Comparison of ENCODE assay signal across 9 cellular contexts in the genomic region with DNA sequence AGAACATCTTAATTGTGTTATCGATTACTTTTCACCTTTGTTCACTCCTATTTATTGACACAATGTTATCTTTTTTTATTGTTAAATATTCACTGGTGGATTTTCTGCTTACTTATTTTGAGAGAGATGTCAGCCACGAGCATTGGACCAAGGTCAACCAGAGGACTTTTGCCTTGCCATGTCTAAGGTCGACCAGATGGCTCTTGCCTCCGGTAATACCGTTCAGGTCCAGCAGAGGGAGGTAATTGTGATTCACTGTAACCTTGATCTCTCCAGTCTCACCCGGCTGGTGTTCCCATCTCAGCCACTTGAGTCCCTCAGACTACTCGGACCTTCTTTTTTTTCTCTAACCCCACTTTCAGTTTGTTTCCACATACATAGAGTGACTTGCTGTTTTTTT.
DNase-seq lines count a peak whose midpoint lies in the region; ATAC-seq, FAIRE-seq and TF ChIP-seq lines count a peak whose summit lies in the region.
"Had no signal": no experiment of that assay in that cellular context is flagged by ENCODE, and none has a peak within 500 bp of the region (broad histone marks: within the 10 kb centered on the region; RNA-seq: fewer than 3 reads in every experiment).

No MANE protein-coding gene starts in this region.

- RAD21 ChIA-PET in GM12878 (lab: Charles Lee; ENCODE audit: unreplicated experiment), result no interaction called here

- DNase-seq in right atrium auricular region (ENCODE audit: low spot score) (peak; percentile 40), left cardiac atrium (no peak), MG63 (peak; percentile 17), GM12878 (ENCODE audit: low read depth, low spot score) (no peak), hypothalamus (lab: John Stamatoyannopoulos, UW) (no peak), NCI-H2081 (lab: John Stamatoyannopoulos, UW) (no peak)
- peak; percentile 67 for DNase-seq in stimulated activated CD8-positive, alpha-beta memory T cell treated with anti-CD3 and anti-CD28 coated beads, Interleukin-4, amount 100 ng/mL, for 48 hours

- TF ChIP-seq CTCF in right atrium auricular region (IDR thresholded peaks at IDR 0.05) (no peak), GM12878 (IDR thresholded peaks at IDR 0.05 in 2 of 3, conservative IDR thresholded peaks at IDR 0.05 in 1 of 3; ENCODE audit: control insufficient read depth in 2 of 3, extremely low read depth in 1 of 3, insufficient read depth in 1 of 3, low read depth in 3 of 3, low read length in 3 of 3) (peak in 2 of 3 experiments; percentile 24 to 27; a peak in 4 of 6 replicates)

- no peak overlapping the region for H3K4me3 ChIP-seq in right atrium auricular region
- H3K4me3 ChIP-seq in MG63, result no peak overlapping the region
- no peak overlapping the region for H3K4me3 ChIP-seq in GM12878

- H3K4me2 ChIP-seq in GM12878 (ENCODE audit: control insufficient read depth, insufficient read depth), result no peak overlapping the region

- intact Hi-C loops in left cardiac atrium (cut with DNase I) (no loop called here), GM12878 (cut with micrococcal nuclease; ENCODE audit: unreplicated experiment) (no loop called here)

- no peak overlapping the region for H3K9ac ChIP-seq in GM12878 (ENCODE audit: control insufficient read depth, insufficient read depth, low read length)

- POLR2A ChIA-PET in GM12878 (lab: Charles Lee), result no interaction called here

- no peak for ATAC-seq in left cardiac atrium
- ATAC-seq in GM12878, result peak; percentile 63
- ATAC-seq in GM21825 (IDR thresholded peaks at IDR 0.05; ENCODE audit: unreplicated experiment), result no peak

- H3K4me1 ChIP-seq in right atrium auricular region (no peaks in the 10 kb centered on the region), GM12878 (ENCODE audit: control insufficient read depth, insufficient read depth, low read length) (no peaks in the 10 kb centered on the region)

- no peak for TF ChIP-seq POLR2A in GM12878 (IDR thresholded peaks at IDR 0.05; ENCODE audit: low read depth, low read length)

- SMC1A ChIA-PET in GM12878 (lab: Charles Lee; ENCODE audit: uncharacterized antibody, unreplicated experiment), result no interaction called here

- CTCF ChIA-PET in GM12878 (lab: Yijun Ruan, JAX), result no interaction called here

- BruUV-seq in GM12878 (replicated peaks; lab: Mats Ljungman, UMichigan), result no TSS peak

- H3K9me3 ChIP-seq in right atrium auricular region (no peaks in the 10 kb centered on the region), MG63 (peaks cover 38% of the 10 kb centered on the region), GM12878 (replicated peaks; ENCODE audit: control insufficient read depth, insufficient read depth, low read length) (peaks cover 3% of the 10 kb centered on the region; the same call in 2 of the 3 replicates)

- no peak for FAIRE-seq in GM12878 (lab: Jason Lieb, UNC)
- FAIRE-seq: colon had no signal

- H3K27ac ChIP-seq in right atrium auricular region (no peak overlapping the region), GM12878 (ENCODE audit: control insufficient read depth, insufficient read depth) (no peak overlapping the region)

- 45% methylated on average over 7 of the region's 7 CpGs for WGBS in GM12878 (ENCODE audit: insufficient coverage, insufficient replicate concordance, low lambda C conversion rate, missing lambda C conversion rate)

- TF ChIP-seq RAD21 in GM12878 (IDR thresholded peaks at IDR 0.05; ENCODE audit: insufficient read depth, low read depth, low read length), result no peak

- H3K27me3 ChIP-seq in right atrium auricular region, result no peaks in the 10 kb centered on the region
- no peaks in the 10 kb centered on the region for H3K27me3 ChIP-seq in MG63
- no peaks in the 10 kb centered on the region for H3K27me3 ChIP-seq in GM12878 (replicated peaks in 1 of 2; ENCODE audit: control insufficient read depth in 2 of 2, insufficient read depth in 2 of 2, low read length in 1 of 2)

- no peak overlapping the region for H2AFZ ChIP-seq in GM12878 (ENCODE audit: control insufficient read depth, low read depth, low read length)

- no peak for TF ChIP-seq EP300 in GM12878 (IDR thresholded peaks at IDR 0.05; ENCODE audit: borderline replicate concordance in 1 of 2, control insufficient read depth in 1 of 2, low read depth in 2 of 2, low read length in 2 of 2)

- H3K36me3 ChIP-seq in right atrium auricular region (peaks cover 34% of the 10 kb centered on the region), MG63 (peaks cover 46% of the 10 kb centered on the region), GM12878 (ENCODE audit: control insufficient read depth in 2 of 2, insufficient read depth in 2 of 2, low read length in 1 of 2) (no peaks in the 10 kb centered on the region)

- in situ Hi-C loops in GM12878 (cut with MboI), result loop anchor here (25.0 kb wide), 1 partner anchor 1437 kb away; the partner anchor contains the start of gene UQCRFS1

- no peaks in the 10 kb centered on the region for H3K79me2 ChIP-seq in GM12878 (ENCODE audit: control insufficient read depth, insufficient read depth, low read length)

- H4K20me1 ChIP-seq in GM12878 (ENCODE audit: control insufficient read depth, insufficient read depth), result no peaks in the 10 kb centered on the region

TF ChIP-seq in GM12878, 131 proteins besides CTCF, POLR2A, EP300 and RAD21:
- TF ChIP-seq USF1 (IDR thresholded peaks at IDR 0.05; ENCODE audit: borderline replicate concordance, extremely low read length, insufficient read depth, low read depth, low read length), result no peak
- TF ChIP-seq RELA (IDR thresholded peaks at IDR 0.05; ENCODE audit: borderline replicate concordance, partially characterized antibody), result no peak
- TF ChIP-seq JUNB (IDR thresholded peaks at IDR 0.05), result no peak
- no peak for TF ChIP-seq CHD4 (IDR thresholded peaks at IDR 0.05)
- TF ChIP-seq ZBTB40 (IDR thresholded peaks at IDR 0.05; ENCODE audit: borderline replicate concordance), result no peak
- TF ChIP-seq ELK1 (IDR thresholded peaks at IDR 0.05; ENCODE audit: low read depth, low read length), result no peak
- no peak for TF ChIP-seq PAX8 (IDR thresholded peaks at IDR 0.05)
- TF ChIP-seq ZBED1 (IDR thresholded peaks at IDR 0.05; ENCODE audit: borderline replicate concordance), result no peak
- no peak for TF ChIP-seq NFXL1 (IDR thresholded peaks at IDR 0.05; ENCODE audit: borderline replicate concordance)
- TF ChIP-seq CEBPB (IDR thresholded peaks at IDR 0.05; ENCODE audit: borderline replicate concordance in 1 of 2, low read depth in 2 of 2, low read length in 2 of 2), result no peak
- TF ChIP-seq EZH2 (IDR thresholded peaks at IDR 0.05; ENCODE audit: borderline replicate concordance, control insufficient read depth, low read depth, low read length), result no peak
- TF ChIP-seq HDGF (IDR thresholded peaks at IDR 0.05), result no peak
- no peak for TF ChIP-seq STAT3 (IDR thresholded peaks at IDR 0.05; ENCODE audit: low read depth, low read length)
- no peak for TF ChIP-seq ETV6 (conservative IDR thresholded peaks at IDR 0.05 in 1 of 2, IDR thresholded peaks at IDR 0.05 in 1 of 2; ENCODE audit: borderline replicate concordance in 1 of 2, low read depth in 1 of 2)

Comparison
In these comparisons a context has a peak if more than half of its experiments do, and no peak if none do; other contexts are left out.
1. DNase-seq: peak in right atrium auricular region (single experiment), MG63 (single experiment) and stimulated activated CD8-positive, alpha-beta memory T cell treated with anti-CD3 and anti-CD28 coated beads, Interleukin-4, amount 100 ng/mL, for 48 hours (single experiment); none in left cardiac atrium (single experiment), GM12878 (single experiment), hypothalamus (0 of 51) and NCI-H2081 (0 of 2).
2. CTCF ChIP-seq: peak in GM12878 (2 of 3); none in right atrium auricular region (0 of 2).